ENCODE assay signal across 1 cellular context in the genomic region with DNA sequence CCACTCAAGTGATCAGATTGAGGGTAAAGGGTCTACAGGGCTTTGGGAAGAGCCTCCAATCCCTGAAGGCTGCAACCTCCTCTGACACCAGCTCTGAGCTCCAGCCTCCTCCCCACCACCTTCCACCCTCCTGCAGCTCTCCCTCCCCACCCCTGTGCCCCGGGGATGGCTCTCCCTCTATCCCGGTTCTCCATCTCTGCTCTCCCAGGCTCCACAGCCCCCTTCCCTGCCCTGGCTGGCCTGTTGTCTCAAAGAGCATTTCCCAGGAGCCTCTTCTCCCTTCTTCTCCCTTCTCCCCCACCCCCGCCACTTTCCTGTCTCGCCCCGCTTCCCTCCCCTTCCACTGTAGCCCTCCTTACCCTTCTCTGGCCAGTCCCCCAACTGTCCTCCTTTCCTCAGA.
TF ChIP-seq lines count a peak whose summit lies in the region.

No MANE protein-coding gene starts in this region.

TF ChIP-seq in A549, 52 proteins besides CTCF, POLR2A, EP300 and RAD21 (continued from another document):
- TF ChIP-seq, protein P1, sequence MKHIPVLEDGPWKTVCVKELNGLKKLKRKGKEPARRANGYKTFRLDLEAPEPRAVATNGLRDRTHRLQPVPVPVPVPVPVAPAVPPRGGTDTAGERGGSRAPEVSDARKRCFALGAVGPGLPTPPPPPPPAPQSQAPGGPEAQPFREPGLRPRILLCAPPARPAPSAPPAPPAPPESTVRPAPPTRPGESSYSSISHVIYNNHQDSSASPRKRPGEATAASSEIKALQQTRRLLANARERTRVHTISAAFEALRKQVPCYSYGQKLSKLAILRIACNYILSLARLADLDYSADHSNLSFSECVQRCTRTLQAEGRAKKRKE (CRISPR knock-in tag; IDR thresholded peaks at IDR 0.05; ENCODE audit: low read depth) = no peak
